ENCODE assay signal across 35 cellular contexts in genomic region chr20:45593498-45593897, GRCh38. TPM values are rescaled to one million over a fixed set of nuclear protein-coding genes. Genes with fewer than 3 reads are reported as not detected.
DNase-seq lines count a peak whose midpoint lies in the region; ATAC-seq, FAIRE-seq and TF ChIP-seq lines count a peak whose summit lies in the region.
"Had no signal": no experiment of that assay in that cellular context is flagged by ENCODE, and none has a peak within 500 bp of the region (broad histone marks: within the 10 kb centered on the region; RNA-seq: fewer than 3 reads in every experiment).

No MANE protein-coding gene starts in this region.

- no peak for ATAC-seq in Right ventricle myocardium inferior
- ATAC-seq: A549; CD8-positive, alpha-beta T cell had no signal

- TF ChIP-seq CTCF in HEK293 (tag by site-specific recombination; IDR thresholded peaks at IDR 0.05): no peak

- DNase-seq in HTR-8/SVneo (ENCODE audit: insufficient read length, low spot score): no peak
- DNase-seq in Right ventricle myocardium inferior (ENCODE audit: missing footprints): no peak
- no peak for DNase-seq in activated naive CD4-positive, alpha-beta T cell treated with anti-CD3 and anti-CD28 coated beads, Interleukin-2, amount 50 U/mL, for 16 hours
- DNase-seq: 8988T; ACHN; AML-193; BE2C; C1 segment of cervical spinal cord; Caco-2; Calu3; CD4-positive, alpha-beta memory T cell; CD4-positive, alpha-beta T cell; CD4-positive, CD25-positive, alpha-beta regulatory T cell; CD8-positive, alpha-beta memory T cell; CD8-positive, alpha-beta T cell; COR-L47; DMS 273 treated with DMSO at 0.1 percent for 48 hours; DMS153; DMS53; DMS79; DMS79 treated with DMSO at 0.1 percent for 48 hours; DND-41; EL had no signal

- H3K36me3 ChIP-seq in HEK293 (ENCODE audit: control insufficient read depth in 2 of 2, insufficient read depth in 1 of 2, low read length in 2 of 2): no peaks in the 10 kb centered on the region
- H3K36me3 ChIP-seq: BE2C; BLaER1; BLaER1 treated with 17β-estradiol and CSF1 and Interleukin-3, amounts not matched to agents 10 nM and 100 nM had no signal

- CTCF ChIA-PET in HEK293 (lab: Yijun Ruan, JAX): interaction anchor here (0.6 to 2.5 kb wide), 5 partner anchors 56 to 195 kb away, joined by 3 to 18 read pairs (median 3); no protein-coding TSS in a partner anchor

- H3K9me3 ChIP-seq in HEK293 (ENCODE audit: control insufficient read depth, insufficient read depth, low read depth, low read length): no peaks in the 10 kb centered on the region
- H3K9me3 ChIP-seq: BE2C; BLaER1; BLaER1 treated with 17β-estradiol and CSF1 and Interleukin-3, amounts not matched to agents 10 nM and 100 nM had no signal

- POLR2A ChIA-PET in HEK293 (lab: Yijun Ruan, JAX): no interaction called here

- H3K4me3 ChIP-seq in HEK293 (ENCODE audit: low read depth, low read length): no peak overlapping the region
- H3K4me3 ChIP-seq: A549; BLaER1; BLaER1 treated with 17β-estradiol and CSF1 and Interleukin-3, amounts not matched to agents 10 nM and 100 nM had no signal

- FAIRE-seq in HTR-8/SVneo (lab: Jason Lieb, UNC): peak; percentile 28
- FAIRE-seq: A204.1, A549, D721Med had no signal

- intact Hi-C loops in Right ventricle myocardium inferior (cut with DNase I): no loop called here

- H3K4me1 ChIP-seq in HEK293 (ENCODE audit: control insufficient read depth, insufficient read depth, low read length): no peaks in the 10 kb centered on the region
- H3K4me1 ChIP-seq: A549, BE2C, BLaER1, Caco-2 had no signal

- no peak overlapping the region for H3K27ac ChIP-seq in HEK293 (ENCODE audit: extremely low read depth, low read depth, low read length)
- H3K27ac ChIP-seq: 22Rv1; A549; BLaER1; BLaER1 treated with 17β-estradiol and CSF1 and Interleukin-3, amounts not matched to agents 10 nM and 100 nM; C4-2B had no signal

TF ChIP-seq in HEK293, 187 proteins besides CTCF, POLR2A, EP300 and RAD21:
- TF ChIP-seq ZBTB20 (tag by site-specific recombination; IDR thresholded peaks at IDR 0.05) (no peak), ZNF133 (tag by site-specific recombination; IDR thresholded peaks at IDR 0.05) (peak; percentile 96), PRDM2 (tag by site-specific recombination; IDR thresholded peaks at IDR 0.05; ENCODE audit: borderline replicate concordance) (no peak)

RNA-seq across cellular contexts. Expression of gene WFDC8, which starts 14.4 kb away (rescaled TPM):
- total RNA-seq in Right ventricle myocardium inferior: not detected
- total RNA-seq: A172; A673; B cell; Caco-2; Calu3; CD4-positive, alpha-beta memory T cell; CD4-positive, alpha-beta T cell; CD4-positive, CD25-positive, alpha-beta regulatory T cell; CD8-positive, alpha-beta memory T cell; CD8-positive, alpha-beta T cell; Daoy had no signal

RNA-seq across cellular contexts. Expression of gene WFDC10A, which starts 36.0 kb away (rescaled TPM):
- total RNA-seq in Right ventricle myocardium inferior: not detected
- total RNA-seq: A172; A673; B cell; Caco-2; Calu3; CD4-positive, alpha-beta memory T cell; CD4-positive, alpha-beta T cell; CD4-positive, CD25-positive, alpha-beta regulatory T cell; CD8-positive, alpha-beta memory T cell; CD8-positive, alpha-beta T cell; Daoy had no signal

RNA-seq across cellular contexts. Expression of gene WFDC9, which starts 37.6 kb away (rescaled TPM):
- total RNA-seq in Right ventricle myocardium inferior: not detected
- total RNA-seq: A172; A673; B cell; Caco-2; Calu3; CD4-positive, alpha-beta memory T cell; CD4-positive, alpha-beta T cell; CD4-positive, CD25-positive, alpha-beta regulatory T cell; CD8-positive, alpha-beta memory T cell; CD8-positive, alpha-beta T cell; Daoy had no signal

RNA-seq across cellular contexts. Expression of gene EPPIN, which starts 46.3 kb away (rescaled TPM):
- total RNA-seq in Right ventricle myocardium inferior: not detected
- total RNA-seq: A172; A673; B cell; Caco-2; Calu3; CD4-positive, alpha-beta memory T cell; CD4-positive, alpha-beta T cell; CD4-positive, CD25-positive, alpha-beta regulatory T cell; CD8-positive, alpha-beta memory T cell; CD8-positive, alpha-beta T cell; Daoy had no signal

RNA-seq across cellular contexts. Expression of gene WFDC6, which starts 54.2 kb away (rescaled TPM):
- total RNA-seq in Right ventricle myocardium inferior: not detected
- total RNA-seq: A172; A673; B cell; Caco-2; Calu3; CD4-positive, alpha-beta memory T cell; CD4-positive, alpha-beta T cell; CD4-positive, CD25-positive, alpha-beta regulatory T cell; CD8-positive, alpha-beta memory T cell; CD8-positive, alpha-beta T cell; Daoy had no signal
